Comparison of ENCODE assay signal across 11 cellular contexts in genomic region chr9:35758475-35759050, GRCh38. TPM values are rescaled to one million over a fixed set of nuclear protein-coding genes. Genes with fewer than 3 reads are reported as not detected.
DNase-seq lines count a peak whose midpoint lies in the region; ATAC-seq, FAIRE-seq and TF ChIP-seq lines count a peak whose summit lies in the region.
"Had no signal": no experiment of that assay in that cellular context is flagged by ENCODE, and none has a peak within 500 bp of the region (broad histone marks: within the 10 kb centered on the region; RNA-seq: fewer than 3 reads in every experiment).

No MANE protein-coding gene starts in this region.

- peaks cover 57% of the 10 kb centered on the region for H3K4me1 Mint-ChIP-seq in activated naive CD8-positive, alpha-beta T cell (ENCODE audit: low read depth)

- H3K27me3 Mint-ChIP-seq in activated naive CD8-positive, alpha-beta T cell, result no peaks in the 10 kb centered on the region

- CTCF ChIA-PET in HepG2 (lab: Yijun Ruan, JAX; ENCODE audit: low intra/inter-chr PET ratio, low total read pairs), result no interaction called here

- H3K4me3 ChIP-seq in HepG2 (replicated peaks in 1 of 3; ENCODE audit: insufficient read depth in 1 of 3, low read depth in 2 of 3, low read length in 3 of 3) (no peak overlapping the region; a peak in 1 of 6 replicates), right lobe of liver (no peak overlapping the region), lower lobe of right lung (no peak overlapping the region)

- H4K20me1 ChIP-seq in HepG2 (ENCODE audit: insufficient read depth, low read length), result no peaks in the 10 kb centered on the region

- peaks cover under 1 to 4% of the 10 kb centered on the region in 2 experiments; a peak in 2 of 5 replicates for H3K36me3 ChIP-seq in HepG2 (replicated peaks in 1 of 2; ENCODE audit: control insufficient read depth in 1 of 2, insufficient read depth in 2 of 2, low read length in 2 of 2)
- peaks cover 0 to 3% (median 0%) of the 10 kb centered on the region in 4 donors for H3K36me3 ChIP-seq in right lobe of liver
- peaks cover 12% of the 10 kb centered on the region for H3K36me3 ChIP-seq in lower lobe of right lung
- H3K36me3 ChIP-seq: SJCRH30 had no signal

- POLR2A ChIA-PET in HepG2 (lab: Yijun Ruan, JAX), result interaction anchor here (0.7 to 2.0 kb wide), 3 partner anchors 9 to 56 kb away, joined by 3 to 9 read pairs (median 5); partner anchors contain the start of genes CREB3, GBA2, RGP1 and TLN1

- no peaks in the 10 kb centered on the region for H3K9me3 Mint-ChIP-seq in activated naive CD8-positive, alpha-beta T cell (ENCODE audit: low read depth)

- H3K4me3 Mint-ChIP-seq in activated naive CD8-positive, alpha-beta T cell, result peak overlapping the region; percentile 96

- peak overlapping the region; percentile 46 for H3K27ac Mint-ChIP-seq in activated naive CD8-positive, alpha-beta T cell

- no peak overlapping the region; the same call in 1 of the 2 replicates for H3K9ac ChIP-seq in HepG2 (ENCODE audit: insufficient read depth, low read depth, low read length)
- H3K9ac ChIP-seq: parathyroid adenoma had no signal

- BruUV-seq in HepG2 (replicated peaks; lab: Mats Ljungman, UMichigan), result no TSS peak

- TF ChIP-seq CTCF in HepG2 (CRISPR knock-in tag; IDR thresholded peaks at IDR 0.05) (no peak), right lobe of liver (IDR thresholded peaks at IDR 0.05) (no peak), lower lobe of right lung (IDR thresholded peaks at IDR 0.05) (no peak)

- intact Hi-C loops in HepG2 (cut with micrococcal nuclease; ENCODE audit: unreplicated experiment), result no loop called here
- intact Hi-C loops in right lobe of liver (cut with DNase I), result no loop called here
- intact Hi-C loops in lower lobe of right lung (cut with DNase I), result no loop called here

- H3K36me3 Mint-ChIP-seq in activated naive CD8-positive, alpha-beta T cell, result peaks cover under 1% of the 10 kb centered on the region

- peaks cover 33% of the 10 kb centered on the region for H3K4me1 ChIP-seq in HepG2 (ENCODE audit: insufficient read depth, low read length)
- peaks cover 0 to 18% (median 6%) of the 10 kb centered on the region in 4 donors for H3K4me1 ChIP-seq in right lobe of liver
- H3K4me1 ChIP-seq in lower lobe of right lung, result peaks cover 43% of the 10 kb centered on the region
- H3K4me1 ChIP-seq: parathyroid adenoma, SJCRH30 had no signal

- ATAC-seq in HepG2, result no peak
- no peak for ATAC-seq in right lobe of liver
- peak in 1 of 2 donors; percentile 10 for ATAC-seq in lower lobe of right lung

- 88% methylated on average over 3 of the region's 3 CpGs for WGBS in HepG2 (ENCODE audit: low lambda C conversion rate)
- WGBS in right lobe of liver (ENCODE audit: insufficient coverage, low coverage, low lambda C conversion rate, missing lambda C conversion rate), result 40% methylated on average over 3 of the region's 3 CpGs

- peak overlapping the region; percentile 95 for H3K4me2 ChIP-seq in HepG2 (ENCODE audit: low read depth, low read length)

- DNase-seq in HepG2 (ENCODE audit: low spot score) (no peak), right lobe of liver (no peak), lower lobe of right lung (no peak), amniotic stem cell (lab: John Stamatoyannopoulos, UW) (no peak), GM19240 (ENCODE audit: insufficient read length, low spot score) (no peak), NCI-H2081 (lab: John Stamatoyannopoulos, UW) (no peak), NCI-H1436 (lab: John Stamatoyannopoulos, UW) (no peak)
- DNase-seq: hippocampal formation, SJCRH30 had no signal

- H3K79me2 ChIP-seq in HepG2 (ENCODE audit: insufficient read depth, low read length), result peaks cover 41% of the 10 kb centered on the region
- H3K79me2 ChIP-seq: parathyroid adenoma had no signal

- in situ Hi-C loops in HepG2 (cut with HindIII; ENCODE audit: extremely low pct_ligation_motif_present, low pct_unique_long_range_greater_than_20kb), result no loop called here

- no peaks in the 10 kb centered on the region for H3K9me3 ChIP-seq in HepG2 (ENCODE audit: low read length)
- no peaks in the 10 kb centered on the region for H3K9me3 ChIP-seq in right lobe of liver
- no peaks in the 10 kb centered on the region for H3K9me3 ChIP-seq in lower lobe of right lung
- H3K9me3 ChIP-seq: SJCRH30 had no signal

- H3K27me3 ChIP-seq in HepG2 (ENCODE audit: control insufficient read depth in 1 of 2, insufficient read depth in 2 of 2, low read length in 2 of 2), result no peaks in the 10 kb centered on the region; a peak in 1 of 5 replicates
- H3K27me3 ChIP-seq in right lobe of liver, result no peaks in the 10 kb centered on the region
- H3K27me3 ChIP-seq in lower lobe of right lung (ENCODE audit: low read depth), result no peaks in the 10 kb centered on the region
- H3K27me3 ChIP-seq: SJCRH30 had no signal

- TF ChIP-seq RAD21 in HepG2 (CRISPR knock-in tag; IDR thresholded peaks at IDR 0.05), result no peak

- FAIRE-seq in HepG2 (lab: Jason Lieb, UNC), result no peak

- no peak overlapping the region for H3K27ac ChIP-seq in HepG2 (ENCODE audit: extremely low read length, insufficient read depth, low read length)
- H3K27ac ChIP-seq in right lobe of liver, result no peak overlapping the region
- peak overlapping the region; percentile 93 for H3K27ac ChIP-seq in lower lobe of right lung
- H3K27ac ChIP-seq: parathyroid adenoma had no signal

- no peak overlapping the region for H2AFZ ChIP-seq in HepG2 (ENCODE audit: low read length)
- H2AFZ ChIP-seq: parathyroid adenoma had no signal

- TF ChIP-seq EP300 in HepG2 (IDR thresholded peaks at IDR 0.05; ENCODE audit: low read depth in 2 of 2, low read length in 2 of 2) (no peak), HepG2 (CRISPR knock-in tag; IDR thresholded peaks at IDR 0.05; ENCODE audit: borderline replicate concordance) (no peak)

- TF ChIP-seq POLR2A in HepG2 (IDR thresholded peaks at IDR 0.05; ENCODE audit: insufficient read depth in 1 of 2, low read depth in 2 of 2, low read length in 2 of 2) (no peak), right lobe of liver (IDR thresholded peaks at IDR 0.05) (no peak)

RNA-seq across cellular contexts. Expression of gene MSMP, which starts 4.5 kb away (rescaled TPM):
- 0.24 and 0.49 TPM in 2 replicates for total RNA-seq in HepG2 (2016; rRNA removed; fragmentation: Illumina TruSeq; extraction: Trizol)
- not detected in 2 replicates for total RNA-seq in HepG2 (2016; cell fraction: cytosol; rRNA removed; fragmentation: Illumina TruSeq; extraction: Trizol; ENCODE audit: low read depth)
- total RNA-seq in HepG2 (2016; cell fraction: insoluble cytoplasmic fraction; rRNA removed; fragmentation: Illumina TruSeq; extraction: Trizol), result not detected in 2 replicates
- total RNA-seq in HepG2 (2016; cell fraction: membrane; rRNA removed; fragmentation: Illumina TruSeq; extraction: Trizol), result 0.71 TPM in 1 of 2 replicates, not detected in the other
- not detected in 2 replicates for total RNA-seq in HepG2 (2016; cell fraction: nucleus; rRNA removed; fragmentation: Illumina TruSeq; extraction: Trizol)
- 0.34 and 0.46 TPM in 2 replicates for polyA plus RNA-seq in HepG2 (2011; rRNA removed)
- polyA plus RNA-seq in HepG2 (2011; cell fraction: cytosol; rRNA removed), result 0.32 and 0.45 TPM in 2 replicates
- polyA plus RNA-seq in HepG2 (2011; cell fraction: nucleus; rRNA removed), result 0.42 TPM in 1 of 2 replicates, not detected in the other
- 0.76 TPM in 1 of 2 replicates, not detected in the other for polyA plus RNA-seq in HepG2 (2012)
- polyA plus RNA-seq in HepG2 (2016; cell fraction: cytosol; fragmentation: Illumina TruSeq; extraction: Trizol; ENCODE audit: low read depth), result 0.66 and 1.2 TPM in 2 replicates
- polyA plus RNA-seq in HepG2 (2016; cell fraction: insoluble cytoplasmic fraction; fragmentation: Illumina TruSeq; extraction: Trizol; ENCODE audit: low read depth), result 0.62 TPM in 1 of 2 replicates, not detected in the other
- 0.55 and 2.2 TPM in 2 replicates for polyA plus RNA-seq in HepG2 (2016; cell fraction: membrane; fragmentation: Illumina TruSeq; extraction: Trizol; ENCODE audit: low read depth)
- polyA plus RNA-seq in HepG2 (2016; cell fraction: nucleus; fragmentation: Illumina TruSeq; extraction: Trizol; ENCODE audit: insufficient read depth, low read depth), result not detected in 2 replicates
- 0.62 TPM in 1 of 2 replicates, not detected in the other for polyA minus RNA-seq in HepG2 (2011; rRNA and poly(A)+ RNA removed; ENCODE audit: low replicate concordance)
- not detected in 2 replicates for polyA minus RNA-seq in HepG2 (2011; cell fraction: cytosol; rRNA and poly(A)+ RNA removed)
- not detected in 2 replicates for polyA minus RNA-seq in HepG2 (2011; cell fraction: nucleus; rRNA and poly(A)+ RNA removed)
- not detected for total RNA-seq in right lobe of liver
- total RNA-seq in lower lobe of right lung, result not detected
- total RNA-seq: SJCRH30 had no signal

RNA-seq across cellular contexts. Expression of gene RGP1, which starts 9.5 kb away (rescaled TPM):
- 12.6 and 12.7 TPM in 2 replicates for total RNA-seq in HepG2 (2016; rRNA removed; fragmentation: Illumina TruSeq; extraction: Trizol)
- total RNA-seq in HepG2 (2016; cell fraction: cytosol; rRNA removed; fragmentation: Illumina TruSeq; extraction: Trizol; ENCODE audit: low read depth), result 1.6 and 1.9 TPM in 2 replicates
- 10.9 and 13.5 TPM in 2 replicates for total RNA-seq in HepG2 (2016; cell fraction: insoluble cytoplasmic fraction; rRNA removed; fragmentation: Illumina TruSeq; extraction: Trizol)
- 7.5 and 7.7 TPM in 2 replicates for total RNA-seq in HepG2 (2016; cell fraction: membrane; rRNA removed; fragmentation: Illumina TruSeq; extraction: Trizol)
- 9.8 and 10.7 TPM in 2 replicates for total RNA-seq in HepG2 (2016; cell fraction: nucleus; rRNA removed; fragmentation: Illumina TruSeq; extraction: Trizol)
- 18.7 and 21.0 TPM in 2 replicates for polyA plus RNA-seq in HepG2 (2011; rRNA removed)
- 13.4 and 13.5 TPM in 2 replicates for polyA plus RNA-seq in HepG2 (2011; cell fraction: cytosol; rRNA removed)
- polyA plus RNA-seq in HepG2 (2011; cell fraction: nucleus; rRNA removed), result 31.7 and 33.0 TPM in 2 replicates
- polyA plus RNA-seq in HepG2 (2012), result 10.9 TPM in 2 replicates
- polyA plus RNA-seq in HepG2 (2016; cell fraction: cytosol; fragmentation: Illumina TruSeq; extraction: Trizol; ENCODE audit: low read depth), result 3.5 and 3.8 TPM in 2 replicates
- polyA plus RNA-seq in HepG2 (2016; cell fraction: insoluble cytoplasmic fraction; fragmentation: Illumina TruSeq; extraction: Trizol; ENCODE audit: low read depth), result 9.5 and 11.3 TPM in 2 replicates
- polyA plus RNA-seq in HepG2 (2016; cell fraction: membrane; fragmentation: Illumina TruSeq; extraction: Trizol; ENCODE audit: low read depth), result 5.6 TPM in 2 replicates
- polyA plus RNA-seq in HepG2 (2016; cell fraction: nucleus; fragmentation: Illumina TruSeq; extraction: Trizol; ENCODE audit: insufficient read depth, low read depth), result 14.0 and 14.1 TPM in 2 replicates
- 32.1 and 35.8 TPM in 2 replicates for polyA minus RNA-seq in HepG2 (2011; rRNA and poly(A)+ RNA removed; ENCODE audit: low replicate concordance)
- 8.6 and 10.3 TPM in 2 replicates for polyA minus RNA-seq in HepG2 (2011; cell fraction: cytosol; rRNA and poly(A)+ RNA removed)
- polyA minus RNA-seq in HepG2 (2011; cell fraction: nucleus; rRNA and poly(A)+ RNA removed), result 13.1 and 16.8 TPM in 2 replicates
- 10 to 100 TPM in 5 of 6 experiments, 1 to 10 TPM in 1; 9.5 to 13.0 (median 11.4) TPM for total RNA-seq in right lobe of liver
- 29.6 TPM for total RNA-seq in lower lobe of right lung

RNA-seq across cellular contexts. Expression of gene GBA2, which starts 9.5 kb away (rescaled TPM):
- total RNA-seq in HepG2 (2016; rRNA removed; fragmentation: Illumina TruSeq; extraction: Trizol), result 24.4 and 37.5 TPM in 2 replicates
- 11.1 and 11.7 TPM in 2 replicates for total RNA-seq in HepG2 (2016; cell fraction: cytosol; rRNA removed; fragmentation: Illumina TruSeq; extraction: Trizol; ENCODE audit: low read depth)
- 21.2 and 40.4 TPM in 2 replicates for total RNA-seq in HepG2 (2016; cell fraction: insoluble cytoplasmic fraction; rRNA removed; fragmentation: Illumina TruSeq; extraction: Trizol)
- total RNA-seq in HepG2 (2016; cell fraction: membrane; rRNA removed; fragmentation: Illumina TruSeq; extraction: Trizol), result 27.6 and 27.8 TPM in 2 replicates
- total RNA-seq in HepG2 (2016; cell fraction: nucleus; rRNA removed; fragmentation: Illumina TruSeq; extraction: Trizol), result 70.2 and 71.7 TPM in 2 replicates
- 86.1 and 96.9 TPM in 2 replicates for polyA plus RNA-seq in HepG2 (2011; rRNA removed)
- 54.1 and 58.1 TPM in 2 replicates for polyA plus RNA-seq in HepG2 (2011; cell fraction: cytosol; rRNA removed)
- 385 and 395 TPM in 2 replicates for polyA plus RNA-seq in HepG2 (2011; cell fraction: nucleus; rRNA removed)
- polyA plus RNA-seq in HepG2 (2012), result 50.0 and 65.4 TPM in 2 replicates
- polyA plus RNA-seq in HepG2 (2016; cell fraction: cytosol; fragmentation: Illumina TruSeq; extraction: Trizol; ENCODE audit: low read depth), result 10.5 and 11.2 TPM in 2 replicates
- 21.6 and 24.7 TPM in 2 replicates for polyA plus RNA-seq in HepG2 (2016; cell fraction: insoluble cytoplasmic fraction; fragmentation: Illumina TruSeq; extraction: Trizol; ENCODE audit: low read depth)
- 23.2 and 23.4 TPM in 2 replicates for polyA plus RNA-seq in HepG2 (2016; cell fraction: membrane; fragmentation: Illumina TruSeq; extraction: Trizol; ENCODE audit: low read depth)
- polyA plus RNA-seq in HepG2 (2016; cell fraction: nucleus; fragmentation: Illumina TruSeq; extraction: Trizol; ENCODE audit: insufficient read depth, low read depth), result 145 and 166 TPM in 2 replicates
- 62.6 and 136 TPM in 2 replicates for polyA minus RNA-seq in HepG2 (2011; rRNA and poly(A)+ RNA removed; ENCODE audit: low replicate concordance)
- polyA minus RNA-seq in HepG2 (2011; cell fraction: cytosol; rRNA and poly(A)+ RNA removed), result 24.7 and 24.9 TPM in 2 replicates
- 155 and 168 TPM in 2 replicates for polyA minus RNA-seq in HepG2 (2011; cell fraction: nucleus; rRNA and poly(A)+ RNA removed)
- 10 to 100 TPM; 29.5 to 53.7 (median 35.2) TPM for total RNA-seq in right lobe of liver
- total RNA-seq in lower lobe of right lung, result 68.0 TPM

RNA-seq across cellular contexts. Expression of gene CREB3, which starts 26.1 kb away (rescaled TPM):
- 32.2 and 34.2 TPM in 2 replicates for total RNA-seq in HepG2 (2016; rRNA removed; fragmentation: Illumina TruSeq; extraction: Trizol)
- 16.4 and 24.8 TPM in 2 replicates for total RNA-seq in HepG2 (2016; cell fraction: cytosol; rRNA removed; fragmentation: Illumina TruSeq; extraction: Trizol; ENCODE audit: low read depth)
- 35.0 and 35.4 TPM in 2 replicates for total RNA-seq in HepG2 (2016; cell fraction: insoluble cytoplasmic fraction; rRNA removed; fragmentation: Illumina TruSeq; extraction: Trizol)
- total RNA-seq in HepG2 (2016; cell fraction: membrane; rRNA removed; fragmentation: Illumina TruSeq; extraction: Trizol), result 29.8 and 43.4 TPM in 2 replicates
- 19.0 and 22.6 TPM in 2 replicates for total RNA-seq in HepG2 (2016; cell fraction: nucleus; rRNA removed; fragmentation: Illumina TruSeq; extraction: Trizol)
- polyA plus RNA-seq in HepG2 (2011; rRNA removed), result 11.1 and 13.5 TPM in 2 replicates
- polyA plus RNA-seq in HepG2 (2011; cell fraction: cytosol; rRNA removed), result 12.6 and 15.2 TPM in 2 replicates
- 15.5 and 16.6 TPM in 2 replicates for polyA plus RNA-seq in HepG2 (2011; cell fraction: nucleus; rRNA removed)
- polyA plus RNA-seq in HepG2 (2012), result 12.3 and 13.3 TPM in 2 replicates
- 16.3 and 25.4 TPM in 2 replicates for polyA plus RNA-seq in HepG2 (2016; cell fraction: cytosol; fragmentation: Illumina TruSeq; extraction: Trizol; ENCODE audit: low read depth)
- polyA plus RNA-seq in HepG2 (2016; cell fraction: insoluble cytoplasmic fraction; fragmentation: Illumina TruSeq; extraction: Trizol; ENCODE audit: low read depth), result 29.0 and 30.9 TPM in 2 replicates
- 26.7 and 33.7 TPM in 2 replicates for polyA plus RNA-seq in HepG2 (2016; cell fraction: membrane; fragmentation: Illumina TruSeq; extraction: Trizol; ENCODE audit: low read depth)
- 27.3 and 30.5 TPM in 2 replicates for polyA plus RNA-seq in HepG2 (2016; cell fraction: nucleus; fragmentation: Illumina TruSeq; extraction: Trizol; ENCODE audit: insufficient read depth, low read depth)
- 14.5 and 21.8 TPM in 2 replicates for polyA minus RNA-seq in HepG2 (2011; rRNA and poly(A)+ RNA removed; ENCODE audit: low replicate concordance)
- 5.1 and 6.9 TPM in 2 replicates for polyA minus RNA-seq in HepG2 (2011; cell fraction: cytosol; rRNA and poly(A)+ RNA removed)
- polyA minus RNA-seq in HepG2 (2011; cell fraction: nucleus; rRNA and poly(A)+ RNA removed), result 9.9 and 11.1 TPM in 2 replicates
- 10 to 100 TPM; 12.1 to 35.2 (median 17.8) TPM for total RNA-seq in right lobe of liver
- total RNA-seq in lower lobe of right lung, result 28.1 TPM

RNA-seq across cellular contexts. Expression of gene TLN1, which starts 26.6 kb away (rescaled TPM):
- total RNA-seq in HepG2 (2016; rRNA removed; fragmentation: Illumina TruSeq; extraction: Trizol), result 51.8 and 53.7 TPM in 2 replicates
- total RNA-seq in HepG2 (2016; cell fraction: cytosol; rRNA removed; fragmentation: Illumina TruSeq; extraction: Trizol; ENCODE audit: low read depth), result 5.4 and 5.6 TPM in 2 replicates
- total RNA-seq in HepG2 (2016; cell fraction: insoluble cytoplasmic fraction; rRNA removed; fragmentation: Illumina TruSeq; extraction: Trizol), result 48.7 and 53.6 TPM in 2 replicates
- 16.4 and 17.1 TPM in 2 replicates for total RNA-seq in HepG2 (2016; cell fraction: membrane; rRNA removed; fragmentation: Illumina TruSeq; extraction: Trizol)
- total RNA-seq in HepG2 (2016; cell fraction: nucleus; rRNA removed; fragmentation: Illumina TruSeq; extraction: Trizol), result 44.1 and 46.3 TPM in 2 replicates
- polyA plus RNA-seq in HepG2 (2011; rRNA removed), result 35.2 and 52.6 TPM in 2 replicates
- polyA plus RNA-seq in HepG2 (2011; cell fraction: cytosol; rRNA removed), result 26.4 and 37.0 TPM in 2 replicates
- polyA plus RNA-seq in HepG2 (2011; cell fraction: nucleus; rRNA removed), result 60.2 and 61.4 TPM in 2 replicates
- polyA plus RNA-seq in HepG2 (2012), result 37.0 and 57.6 TPM in 2 replicates
- polyA plus RNA-seq in HepG2 (2016; cell fraction: cytosol; fragmentation: Illumina TruSeq; extraction: Trizol; ENCODE audit: low read depth), result 3.2 and 3.6 TPM in 2 replicates
- 38.8 and 63.9 TPM in 2 replicates for polyA plus RNA-seq in HepG2 (2016; cell fraction: insoluble cytoplasmic fraction; fragmentation: Illumina TruSeq; extraction: Trizol; ENCODE audit: low read depth)
- 5.7 and 8.6 TPM in 2 replicates for polyA plus RNA-seq in HepG2 (2016; cell fraction: membrane; fragmentation: Illumina TruSeq; extraction: Trizol; ENCODE audit: low read depth)
- 55.3 and 65.8 TPM in 2 replicates for polyA plus RNA-seq in HepG2 (2016; cell fraction: nucleus; fragmentation: Illumina TruSeq; extraction: Trizol; ENCODE audit: insufficient read depth, low read depth)
- polyA minus RNA-seq in HepG2 (2011; rRNA and poly(A)+ RNA removed; ENCODE audit: low replicate concordance), result 166 and 414 TPM in 2 replicates
- polyA minus RNA-seq in HepG2 (2011; cell fraction: cytosol; rRNA and poly(A)+ RNA removed), result 120 and 167 TPM in 2 replicates
- polyA minus RNA-seq in HepG2 (2011; cell fraction: nucleus; rRNA and poly(A)+ RNA removed), result 38.1 and 53.7 TPM in 2 replicates
- 100 to 1,000 TPM; 103 to 168 (median 128) TPM for total RNA-seq in right lobe of liver
- total RNA-seq in lower lobe of right lung, result 406 TPM
